In the genomic region with DNA sequence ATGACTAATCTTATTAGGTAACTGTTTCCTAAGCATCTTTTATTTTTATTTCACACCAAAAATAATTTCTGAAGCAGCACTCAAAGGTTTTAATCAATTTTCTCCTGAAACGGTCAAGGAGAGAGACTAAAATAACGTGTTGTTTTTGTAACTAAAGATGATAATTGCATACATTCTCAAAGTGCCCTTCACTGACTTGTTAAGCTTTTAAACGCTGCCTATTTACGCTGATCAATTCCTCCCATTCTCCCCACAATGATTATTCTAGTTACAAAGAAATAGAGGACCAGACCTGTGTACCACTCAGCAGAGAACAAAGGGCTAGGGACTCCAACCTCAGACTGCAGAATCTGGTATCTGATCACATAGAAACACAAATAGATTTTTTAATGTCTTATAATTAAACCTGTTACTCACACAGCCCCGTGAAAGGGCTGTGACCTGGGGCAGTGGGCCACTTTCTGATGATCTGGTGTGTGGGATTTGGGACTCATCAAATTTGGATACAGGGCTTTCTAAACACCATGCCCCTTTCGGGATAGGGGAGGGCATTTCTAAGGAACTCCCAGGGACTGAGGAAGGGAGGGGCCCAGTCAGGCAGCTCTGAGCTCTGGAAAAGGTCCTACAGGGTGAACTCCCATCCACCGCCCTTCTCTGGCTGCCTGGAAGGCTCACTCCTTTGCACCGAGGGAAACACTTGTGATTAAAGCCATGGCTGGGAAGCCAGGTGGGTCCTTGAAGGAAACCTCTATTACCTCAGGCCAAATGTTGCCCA, we compare ENCODE assay signal across 1 cellular context.
TF ChIP-seq lines count a peak whose summit lies in the region.

No MANE protein-coding gene starts in this region.

TF ChIP-seq in GM23338, 12 proteins besides CTCF, POLR2A, EP300 and RAD21:
- no peak for TF ChIP-seq ZNF462 (CRISPR knock-in tag; IDR thresholded peaks at IDR 0.05)
- no peak for TF ChIP-seq JUNB (IDR thresholded peaks at IDR 0.05; ENCODE audit: unreplicated experiment)
- no peak for TF ChIP-seq POLR2AphosphoS5 (IDR thresholded peaks at IDR 0.05; ENCODE audit: low read depth)
- no peak for TF ChIP-seq EZH2phosphoT487 (IDR thresholded peaks at IDR 0.05; ENCODE audit: unreplicated experiment)
- TF ChIP-seq EZH2 (IDR thresholded peaks at IDR 0.05; ENCODE audit: low read depth, unreplicated experiment): no peak
- TF ChIP-seq, protein P1, sequence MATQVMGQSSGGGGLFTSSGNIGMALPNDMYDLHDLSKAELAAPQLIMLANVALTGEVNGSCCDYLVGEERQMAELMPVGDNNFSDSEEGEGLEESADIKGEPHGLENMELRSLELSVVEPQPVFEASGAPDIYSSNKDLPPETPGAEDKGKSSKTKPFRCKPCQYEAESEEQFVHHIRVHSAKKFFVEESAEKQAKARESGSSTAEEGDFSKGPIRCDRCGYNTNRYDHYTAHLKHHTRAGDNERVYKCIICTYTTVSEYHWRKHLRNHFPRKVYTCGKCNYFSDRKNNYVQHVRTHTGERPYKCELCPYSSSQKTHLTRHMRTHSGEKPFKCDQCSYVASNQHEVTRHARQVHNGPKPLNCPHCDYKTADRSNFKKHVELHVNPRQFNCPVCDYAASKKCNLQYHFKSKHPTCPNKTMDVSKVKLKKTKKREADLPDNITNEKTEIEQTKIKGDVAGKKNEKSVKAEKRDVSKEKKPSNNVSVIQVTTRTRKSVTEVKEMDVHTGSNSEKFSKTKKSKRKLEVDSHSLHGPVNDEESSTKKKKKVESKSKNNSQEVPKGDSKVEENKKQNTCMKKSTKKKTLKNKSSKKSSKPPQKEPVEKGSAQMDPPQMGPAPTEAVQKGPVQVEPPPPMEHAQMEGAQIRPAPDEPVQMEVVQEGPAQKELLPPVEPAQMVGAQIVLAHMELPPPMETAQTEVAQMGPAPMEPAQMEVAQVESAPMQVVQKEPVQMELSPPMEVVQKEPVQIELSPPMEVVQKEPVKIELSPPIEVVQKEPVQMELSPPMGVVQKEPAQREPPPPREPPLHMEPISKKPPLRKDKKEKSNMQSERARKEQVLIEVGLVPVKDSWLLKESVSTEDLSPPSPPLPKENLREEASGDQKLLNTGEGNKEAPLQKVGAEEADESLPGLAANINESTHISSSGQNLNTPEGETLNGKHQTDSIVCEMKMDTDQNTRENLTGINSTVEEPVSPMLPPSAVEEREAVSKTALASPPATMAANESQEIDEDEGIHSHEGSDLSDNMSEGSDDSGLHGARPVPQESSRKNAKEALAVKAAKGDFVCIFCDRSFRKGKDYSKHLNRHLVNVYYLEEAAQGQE (IDR thresholded peaks at IDR 0.05; ENCODE audit: unreplicated experiment): no peak
- TF ChIP-seq STAT1 (IDR thresholded peaks at IDR 0.05; ENCODE audit: unreplicated experiment): no peak
- TF ChIP-seq ZNF331 (CRISPR knock-in tag; IDR thresholded peaks at IDR 0.05; ENCODE audit: low read depth): no peak
- TF ChIP-seq CREB1 (CRISPR knock-in tag; IDR thresholded peaks at IDR 0.05; ENCODE audit: low read depth): no peak
- no peak for TF ChIP-seq ETS1 (IDR thresholded peaks at IDR 0.05)
- no peak for TF ChIP-seq NANOG (IDR thresholded peaks at IDR 0.05; ENCODE audit: borderline replicate concordance)
- TF ChIP-seq ZNF114 (CRISPR knock-in tag; IDR thresholded peaks at IDR 0.05): no peak
